1 cellular context compared by ENCODE assay signal in the genomic region with DNA sequence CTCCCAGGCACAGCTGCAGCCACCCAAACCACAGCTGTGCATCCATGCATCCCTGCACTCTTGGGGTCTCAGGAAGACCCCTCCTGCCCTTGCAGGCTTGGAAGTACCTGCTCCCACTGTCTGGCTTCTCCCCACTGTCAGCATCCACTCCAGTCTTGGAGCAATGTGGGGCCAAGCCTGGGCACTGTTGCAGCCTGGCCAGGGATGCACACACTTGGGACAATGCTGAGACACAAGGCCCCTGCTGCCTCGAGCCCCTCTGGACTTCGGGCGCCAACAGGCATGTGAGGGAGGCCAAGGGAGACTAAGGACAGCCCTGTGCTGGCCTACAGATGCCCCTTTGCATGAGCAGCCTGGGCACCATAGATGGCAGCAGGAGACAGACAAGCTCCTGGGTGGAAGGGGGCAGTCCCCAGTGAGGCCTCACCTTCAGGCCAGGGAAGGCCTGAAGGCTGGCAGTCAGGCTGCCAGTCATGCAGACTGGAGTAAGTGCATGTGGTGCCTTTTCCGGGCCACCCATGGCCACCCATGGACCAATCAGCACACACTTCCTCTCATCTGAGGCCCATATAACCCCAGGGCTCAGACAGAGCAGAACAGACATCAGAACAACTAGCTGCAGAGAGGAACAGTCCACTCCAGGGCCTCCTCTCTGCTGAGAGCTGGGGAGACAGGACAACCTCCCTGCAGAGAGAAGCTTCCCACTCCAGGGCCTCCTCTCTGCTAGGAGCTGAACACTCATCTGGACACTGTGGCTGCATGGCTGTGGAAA.
TF ChIP-seq lines count a peak whose summit lies in the region.

No MANE protein-coding gene starts in this region.

TF ChIP-seq in GM12891, 5 proteins besides CTCF, POLR2A, EP300 and RAD21:
- TF ChIP-seq POU2F2 (IDR thresholded peaks at IDR 0.05; ENCODE audit: low read depth, low read length) (no peak), TAF1 (IDR thresholded peaks at IDR 0.05; ENCODE audit: low read depth, low read length) (no peak), SPI1 (IDR thresholded peaks at IDR 0.05; ENCODE audit: low read depth, low read length) (no peak), POLR2AphosphoS5 (IDR thresholded peaks at IDR 0.05; ENCODE audit: low read depth, low read length) (no peak), PAX5 (IDR thresholded peaks at IDR 0.05; ENCODE audit: insufficient read depth, low read length, severe bottlenecking) (no peak)
